1 cellular context compared by ENCODE assay signal in the genomic region with DNA sequence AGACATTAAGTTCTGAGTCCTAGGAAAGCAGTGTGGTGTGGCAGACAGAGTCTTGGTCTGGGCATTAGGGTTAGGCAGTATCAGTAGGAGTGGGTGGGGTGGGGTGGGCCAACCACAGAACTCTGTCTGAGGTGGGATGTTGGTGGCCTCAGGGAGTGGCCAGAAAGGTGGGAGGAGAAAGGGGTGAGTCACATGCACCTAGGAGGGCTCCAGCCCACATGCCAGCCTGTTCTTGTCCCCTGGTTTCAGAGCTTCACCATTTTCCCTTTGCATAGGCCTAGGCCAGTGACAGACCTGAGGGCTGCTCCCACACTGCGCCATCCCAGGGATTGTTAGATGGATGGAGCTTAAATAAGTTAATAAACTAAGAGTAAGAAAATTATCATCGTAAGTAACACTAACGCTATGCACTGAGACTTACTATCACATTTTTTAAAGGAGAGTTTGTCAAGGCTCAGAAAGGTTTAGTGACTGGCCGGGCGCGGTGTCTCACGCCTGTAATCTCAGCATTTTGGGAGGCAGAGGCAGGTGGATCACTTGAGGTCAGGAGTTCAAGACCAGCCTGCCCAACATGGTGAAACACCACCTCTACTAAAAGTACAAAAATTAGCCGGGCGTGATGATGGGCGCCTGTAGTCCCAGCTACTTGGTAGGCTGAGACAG.
TF ChIP-seq lines count a peak whose summit lies in the region.

No MANE protein-coding gene starts in this region.

TF ChIP-seq in WTC11, 78 proteins besides CTCF, POLR2A, EP300 and RAD21 (continued from another document):
- TF ChIP-seq, protein P1, sequence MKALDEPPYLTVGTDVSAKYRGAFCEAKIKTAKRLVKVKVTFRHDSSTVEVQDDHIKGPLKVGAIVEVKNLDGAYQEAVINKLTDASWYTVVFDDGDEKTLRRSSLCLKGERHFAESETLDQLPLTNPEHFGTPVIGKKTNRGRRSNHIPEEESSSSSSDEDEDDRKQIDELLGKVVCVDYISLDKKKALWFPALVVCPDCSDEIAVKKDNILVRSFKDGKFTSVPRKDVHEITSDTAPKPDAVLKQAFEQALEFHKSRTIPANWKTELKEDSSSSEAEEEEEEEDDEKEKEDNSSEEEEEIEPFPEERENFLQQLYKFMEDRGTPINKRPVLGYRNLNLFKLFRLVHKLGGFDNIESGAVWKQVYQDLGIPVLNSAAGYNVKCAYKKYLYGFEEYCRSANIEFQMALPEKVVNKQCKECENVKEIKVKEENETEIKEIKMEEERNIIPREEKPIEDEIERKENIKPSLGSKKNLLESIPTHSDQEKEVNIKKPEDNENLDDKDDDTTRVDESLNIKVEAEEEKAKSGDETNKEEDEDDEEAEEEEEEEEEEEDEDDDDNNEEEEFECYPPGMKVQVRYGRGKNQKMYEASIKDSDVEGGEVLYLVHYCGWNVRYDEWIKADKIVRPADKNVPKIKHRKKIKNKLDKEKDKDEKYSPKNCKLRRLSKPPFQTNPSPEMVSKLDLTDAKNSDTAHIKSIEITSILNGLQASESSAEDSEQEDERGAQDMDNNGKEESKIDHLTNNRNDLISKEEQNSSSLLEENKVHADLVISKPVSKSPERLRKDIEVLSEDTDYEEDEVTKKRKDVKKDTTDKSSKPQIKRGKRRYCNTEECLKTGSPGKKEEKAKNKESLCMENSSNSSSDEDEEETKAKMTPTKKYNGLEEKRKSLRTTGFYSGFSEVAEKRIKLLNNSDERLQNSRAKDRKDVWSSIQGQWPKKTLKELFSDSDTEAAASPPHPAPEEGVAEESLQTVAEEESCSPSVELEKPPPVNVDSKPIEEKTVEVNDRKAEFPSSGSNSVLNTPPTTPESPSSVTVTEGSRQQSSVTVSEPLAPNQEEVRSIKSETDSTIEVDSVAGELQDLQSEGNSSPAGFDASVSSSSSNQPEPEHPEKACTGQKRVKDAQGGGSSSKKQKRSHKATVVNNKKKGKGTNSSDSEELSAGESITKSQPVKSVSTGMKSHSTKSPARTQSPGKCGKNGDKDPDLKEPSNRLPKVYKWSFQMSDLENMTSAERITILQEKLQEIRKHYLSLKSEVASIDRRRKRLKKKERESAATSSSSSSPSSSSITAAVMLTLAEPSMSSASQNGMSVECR (CRISPR knock-in tag; IDR thresholded peaks at IDR 0.05; ENCODE audit: borderline replicate concordance): no peak
- TF ChIP-seq CREB1 (CRISPR knock-in tag; IDR thresholded peaks at IDR 0.05): no peak
- no peak for TF ChIP-seq PRRX2 (CRISPR knock-in tag; IDR thresholded peaks at IDR 0.05)
- TF ChIP-seq ESRRA (CRISPR knock-in tag; IDR thresholded peaks at IDR 0.05; ENCODE audit: borderline replicate concordance): no peak
- TF ChIP-seq CBFB (CRISPR knock-in tag; IDR thresholded peaks at IDR 0.05; ENCODE audit: low read depth): no peak
